17 cellular contexts compared by ENCODE assay signal in the genomic region with DNA sequence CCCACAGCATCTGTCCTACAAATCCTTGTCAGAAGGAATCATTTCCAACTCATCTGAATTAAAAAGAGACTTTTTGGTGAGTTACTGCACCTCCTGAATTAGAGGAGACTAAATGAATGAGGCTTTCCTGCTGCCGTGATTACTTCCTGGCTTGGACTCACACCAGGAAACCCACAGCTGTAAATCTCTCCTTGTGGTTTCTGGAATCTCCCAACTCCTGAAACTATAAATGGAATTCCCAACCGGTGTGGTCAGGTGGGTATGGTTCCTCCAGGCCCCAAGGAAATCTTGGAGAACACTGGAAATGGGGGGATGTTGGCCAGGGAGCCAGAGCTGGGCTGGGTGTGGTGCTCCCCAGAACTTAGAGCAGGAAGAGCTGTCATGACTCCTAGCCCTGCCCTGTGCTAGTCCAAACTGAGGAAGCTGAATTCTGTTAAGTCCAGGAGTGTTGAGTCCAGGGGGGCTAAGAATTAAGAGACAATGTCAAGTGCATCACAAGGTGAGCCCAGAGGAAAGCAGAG.
DNase-seq lines count a peak whose midpoint lies in the region; ATAC-seq lines count a peak whose summit lies in the region.
"Had no signal": no experiment of that assay in that cellular context is flagged by ENCODE, and none has a peak within 500 bp of the region (broad histone marks: within the 10 kb centered on the region; RNA-seq: fewer than 3 reads in every experiment).

No MANE protein-coding gene starts in this region.

- DNase-seq in ACHN, result peak; percentile 20
- DNase-seq in HT1080 (ENCODE audit: low read depth), result peak; percentile 58
- DNase-seq in dermis blood vessel endothelial cell, result peak; percentile 53
- DNase-seq in mesenteric fat pad (ENCODE audit: low spot score), result peak; percentile 69
- no peak for DNase-seq in NCI-H510A (lab: John Stamatoyannopoulos, UW)
- DNase-seq in effector CD4-positive, alpha-beta T cell, result no peak
- DNase-seq: activated CD4-positive, alpha-beta T cell treated with anti-CD3 and anti-CD28 coated beads, Interleukin-2, amount 50 U/mL, for 4 hours; activated T-cell treated with anti-CD3 and anti-CD28 coated beads, Interleukin-2, amount 50 U/mL, for 48 hours; CD4-positive, CD25-positive, alpha-beta regulatory T cell; DMS53; MV-4-11; NCI-H2029; SHP77; stimulated activated naive B cell treated with anti-CD40 and anti-IgM and Interleukin-4, amounts not matched to agents 10 μg/mL and 1 μg/mL and 100 μg/mL, for 72 hours had no signal

- in situ Hi-C loops in ACHN (cut with HindIII; ENCODE audit: low pct_ligation_motif_present, low pct_unique_long_range_greater_than_20kb, low sequenced_read_pairs), result loop anchor here (25.0 kb wide), 1 partner anchor 135 kb away; no protein-coding TSS in a partner anchor

- no peak for ATAC-seq in GM21717 (IDR thresholded peaks at IDR 0.05; ENCODE audit: unreplicated experiment)
- no peak for ATAC-seq in GM18520 (IDR thresholded peaks at IDR 0.05; ENCODE audit: unreplicated experiment)
- ATAC-seq: GM23338; stimulated activated naive B cell treated with anti-CD40 and anti-IgM and Interleukin-4, amounts not matched to agents 10 μg/mL and 1 μg/mL and 100 μg/mL, for 72 hours had no signal

Comparison
In these comparisons a context has a peak if more than half of its experiments do, and no peak if none do; other contexts are left out.
1. DNase-seq: peak in ACHN (single experiment), HT1080 (single experiment), dermis blood vessel endothelial cell (single experiment) and mesenteric fat pad (single experiment); none in NCI-H510A (single experiment) and effector CD4-positive, alpha-beta T cell (single experiment).